In the genomic region with DNA sequence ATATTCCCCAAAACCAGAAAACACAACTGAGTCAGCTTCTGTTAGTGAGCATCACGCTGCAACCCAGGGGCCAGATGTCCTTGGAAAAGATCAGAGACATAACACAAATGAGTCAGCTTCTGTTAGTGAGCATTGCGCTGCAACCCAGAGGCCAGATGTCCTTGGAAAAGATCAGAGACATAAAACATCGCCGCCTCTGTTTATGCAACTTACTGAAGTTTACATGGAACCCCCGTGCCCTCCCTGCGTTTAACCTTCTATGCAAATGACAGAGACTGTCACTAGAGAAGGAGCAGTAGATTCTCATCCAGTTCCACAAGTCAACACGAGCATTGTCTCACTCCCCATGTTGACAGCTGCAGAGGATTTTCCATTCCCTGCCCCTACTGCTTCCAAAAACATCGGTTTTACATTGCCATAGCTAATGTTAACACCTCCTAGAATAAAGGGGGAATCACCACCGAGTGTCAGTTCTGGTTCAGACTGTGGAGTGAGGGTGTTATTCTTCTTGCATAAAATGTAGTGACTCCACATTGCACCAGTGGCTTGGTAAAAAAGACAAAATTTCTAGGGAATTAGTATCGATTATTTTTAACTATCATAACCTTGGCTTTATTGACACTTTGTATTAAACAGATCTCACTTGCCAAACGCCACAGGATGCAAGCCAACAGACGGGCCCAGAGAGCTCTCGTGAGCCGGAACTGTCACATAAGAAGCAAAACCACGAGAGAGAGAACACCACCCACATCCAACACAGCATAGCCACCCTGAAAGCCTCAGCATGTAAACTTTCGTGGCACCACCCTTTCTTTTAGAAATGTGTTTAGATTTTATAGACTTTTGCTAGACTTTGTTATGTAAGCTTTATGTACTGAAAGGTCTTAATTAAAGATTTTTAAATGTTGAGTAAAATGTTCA, we compare ENCODE assay signal across 1 cellular context.
A peak's percentile ranks its signal among the peaks of the same experiment; 100 is the strongest.
TF ChIP-seq lines count a peak whose summit lies in the region.

No MANE protein-coding gene starts in this region.

TF ChIP-seq in HepG2, 621 proteins besides CTCF, POLR2A, EP300 and RAD21 (continued from another document and continues in another):
- peak; percentile 71 for TF ChIP-seq MYC (CRISPR knock-in tag; IDR thresholded peaks at IDR 0.05; ENCODE audit: borderline replicate concordance)
- TF ChIP-seq, protein P1, sequence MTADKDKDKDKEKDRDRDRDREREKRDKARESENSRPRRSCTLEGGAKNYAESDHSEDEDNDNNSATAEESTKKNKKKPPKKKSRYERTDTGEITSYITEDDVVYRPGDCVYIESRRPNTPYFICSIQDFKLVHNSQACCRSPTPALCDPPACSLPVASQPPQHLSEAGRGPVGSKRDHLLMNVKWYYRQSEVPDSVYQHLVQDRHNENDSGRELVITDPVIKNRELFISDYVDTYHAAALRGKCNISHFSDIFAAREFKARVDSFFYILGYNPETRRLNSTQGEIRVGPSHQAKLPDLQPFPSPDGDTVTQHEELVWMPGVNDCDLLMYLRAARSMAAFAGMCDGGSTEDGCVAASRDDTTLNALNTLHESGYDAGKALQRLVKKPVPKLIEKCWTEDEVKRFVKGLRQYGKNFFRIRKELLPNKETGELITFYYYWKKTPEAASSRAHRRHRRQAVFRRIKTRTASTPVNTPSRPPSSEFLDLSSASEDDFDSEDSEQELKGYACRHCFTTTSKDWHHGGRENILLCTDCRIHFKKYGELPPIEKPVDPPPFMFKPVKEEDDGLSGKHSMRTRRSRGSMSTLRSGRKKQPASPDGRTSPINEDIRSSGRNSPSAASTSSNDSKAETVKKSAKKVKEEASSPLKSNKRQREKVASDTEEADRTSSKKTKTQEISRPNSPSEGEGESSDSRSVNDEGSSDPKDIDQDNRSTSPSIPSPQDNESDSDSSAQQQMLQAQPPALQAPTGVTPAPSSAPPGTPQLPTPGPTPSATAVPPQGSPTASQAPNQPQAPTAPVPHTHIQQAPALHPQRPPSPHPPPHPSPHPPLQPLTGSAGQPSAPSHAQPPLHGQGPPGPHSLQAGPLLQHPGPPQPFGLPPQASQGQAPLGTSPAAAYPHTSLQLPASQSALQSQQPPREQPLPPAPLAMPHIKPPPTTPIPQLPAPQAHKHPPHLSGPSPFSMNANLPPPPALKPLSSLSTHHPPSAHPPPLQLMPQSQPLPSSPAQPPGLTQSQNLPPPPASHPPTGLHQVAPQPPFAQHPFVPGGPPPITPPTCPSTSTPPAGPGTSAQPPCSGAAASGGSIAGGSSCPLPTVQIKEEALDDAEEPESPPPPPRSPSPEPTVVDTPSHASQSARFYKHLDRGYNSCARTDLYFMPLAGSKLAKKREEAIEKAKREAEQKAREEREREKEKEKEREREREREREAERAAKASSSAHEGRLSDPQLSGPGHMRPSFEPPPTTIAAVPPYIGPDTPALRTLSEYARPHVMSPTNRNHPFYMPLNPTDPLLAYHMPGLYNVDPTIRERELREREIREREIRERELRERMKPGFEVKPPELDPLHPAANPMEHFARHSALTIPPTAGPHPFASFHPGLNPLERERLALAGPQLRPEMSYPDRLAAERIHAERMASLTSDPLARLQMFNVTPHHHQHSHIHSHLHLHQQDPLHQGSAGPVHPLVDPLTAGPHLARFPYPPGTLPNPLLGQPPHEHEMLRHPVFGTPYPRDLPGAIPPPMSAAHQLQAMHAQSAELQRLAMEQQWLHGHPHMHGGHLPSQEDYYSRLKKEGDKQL (CRISPR knock-in tag; IDR thresholded peaks at IDR 0.05; ENCODE audit: low read depth): peak; percentile 95
- no peak for TF ChIP-seq CBX2 (IDR thresholded peaks at IDR 0.05; ENCODE audit: low read depth, low read length)
- peak; percentile 59; the same call in 1 of the 2 replicates for TF ChIP-seq CBX2 (CRISPR knock-in tag; IDR thresholded peaks at IDR 0.05; ENCODE audit: low read depth)
- TF ChIP-seq ESRRA (CRISPR knock-in tag; IDR thresholded peaks at IDR 0.05; ENCODE audit: low read depth): peak; percentile 81; the same call in 1 of the 2 replicates
- peak; percentile 91 for TF ChIP-seq MXD4 (CRISPR knock-in tag; IDR thresholded peaks at IDR 0.05)
- no peak for TF ChIP-seq ZNF562 (CRISPR knock-in tag; IDR thresholded peaks at IDR 0.05; ENCODE audit: borderline replicate concordance)
- TF ChIP-seq DR1 (CRISPR knock-in tag; IDR thresholded peaks at IDR 0.05): no peak; the same call in 1 of the 2 replicates
- TF ChIP-seq, protein P2, sequence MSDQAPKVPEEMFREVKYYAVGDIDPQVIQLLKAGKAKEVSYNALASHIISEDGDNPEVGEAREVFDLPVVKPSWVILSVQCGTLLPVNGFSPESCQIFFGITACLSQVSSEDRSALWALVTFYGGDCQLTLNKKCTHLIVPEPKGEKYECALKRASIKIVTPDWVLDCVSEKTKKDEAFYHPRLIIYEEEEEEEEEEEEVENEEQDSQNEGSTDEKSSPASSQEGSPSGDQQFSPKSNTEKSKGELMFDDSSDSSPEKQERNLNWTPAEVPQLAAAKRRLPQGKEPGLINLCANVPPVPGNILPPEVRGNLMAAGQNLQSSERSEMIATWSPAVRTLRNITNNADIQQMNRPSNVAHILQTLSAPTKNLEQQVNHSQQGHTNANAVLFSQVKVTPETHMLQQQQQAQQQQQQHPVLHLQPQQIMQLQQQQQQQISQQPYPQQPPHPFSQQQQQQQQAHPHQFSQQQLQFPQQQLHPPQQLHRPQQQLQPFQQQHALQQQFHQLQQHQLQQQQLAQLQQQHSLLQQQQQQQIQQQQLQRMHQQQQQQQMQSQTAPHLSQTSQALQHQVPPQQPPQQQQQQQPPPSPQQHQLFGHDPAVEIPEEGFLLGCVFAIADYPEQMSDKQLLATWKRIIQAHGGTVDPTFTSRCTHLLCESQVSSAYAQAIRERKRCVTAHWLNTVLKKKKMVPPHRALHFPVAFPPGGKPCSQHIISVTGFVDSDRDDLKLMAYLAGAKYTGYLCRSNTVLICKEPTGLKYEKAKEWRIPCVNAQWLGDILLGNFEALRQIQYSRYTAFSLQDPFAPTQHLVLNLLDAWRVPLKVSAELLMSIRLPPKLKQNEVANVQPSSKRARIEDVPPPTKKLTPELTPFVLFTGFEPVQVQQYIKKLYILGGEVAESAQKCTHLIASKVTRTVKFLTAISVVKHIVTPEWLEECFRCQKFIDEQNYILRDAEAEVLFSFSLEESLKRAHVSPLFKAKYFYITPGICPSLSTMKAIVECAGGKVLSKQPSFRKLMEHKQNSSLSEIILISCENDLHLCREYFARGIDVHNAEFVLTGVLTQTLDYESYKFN (CRISPR knock-in tag; conservative IDR thresholded peaks at IDR 0.05): peak; percentile 98
- TF ChIP-seq ZNF703 (CRISPR knock-in tag; IDR thresholded peaks at IDR 0.05; ENCODE audit: borderline replicate concordance): peak; percentile 78; the same call in 1 of the 2 replicates
- no peak for TF ChIP-seq ATAD3A (CRISPR knock-in tag; IDR thresholded peaks at IDR 0.05)
- TF ChIP-seq ZNF569 (CRISPR knock-in tag; IDR thresholded peaks at IDR 0.05; ENCODE audit: borderline replicate concordance): no peak
- peak; percentile 86 for TF ChIP-seq TRIM24 (CRISPR knock-in tag; IDR thresholded peaks at IDR 0.05)
- TF ChIP-seq SKI (IDR thresholded peaks at IDR 0.05; ENCODE audit: partially characterized antibody): peak; percentile 93
- TF ChIP-seq ZNF30 (CRISPR knock-in tag; IDR thresholded peaks at IDR 0.05): no peak
- peak; percentile 94 for TF ChIP-seq ZNF350 (CRISPR knock-in tag; IDR thresholded peaks at IDR 0.05; ENCODE audit: borderline replicate concordance, low read depth)
- no peak for TF ChIP-seq KLF6 (CRISPR knock-in tag; IDR thresholded peaks at IDR 0.05)
- no peak; the same call in 1 of the 2 replicates for TF ChIP-seq MTA1 (CRISPR knock-in tag; IDR thresholded peaks at IDR 0.05; ENCODE audit: borderline replicate concordance)
- TF ChIP-seq, protein P3, sequence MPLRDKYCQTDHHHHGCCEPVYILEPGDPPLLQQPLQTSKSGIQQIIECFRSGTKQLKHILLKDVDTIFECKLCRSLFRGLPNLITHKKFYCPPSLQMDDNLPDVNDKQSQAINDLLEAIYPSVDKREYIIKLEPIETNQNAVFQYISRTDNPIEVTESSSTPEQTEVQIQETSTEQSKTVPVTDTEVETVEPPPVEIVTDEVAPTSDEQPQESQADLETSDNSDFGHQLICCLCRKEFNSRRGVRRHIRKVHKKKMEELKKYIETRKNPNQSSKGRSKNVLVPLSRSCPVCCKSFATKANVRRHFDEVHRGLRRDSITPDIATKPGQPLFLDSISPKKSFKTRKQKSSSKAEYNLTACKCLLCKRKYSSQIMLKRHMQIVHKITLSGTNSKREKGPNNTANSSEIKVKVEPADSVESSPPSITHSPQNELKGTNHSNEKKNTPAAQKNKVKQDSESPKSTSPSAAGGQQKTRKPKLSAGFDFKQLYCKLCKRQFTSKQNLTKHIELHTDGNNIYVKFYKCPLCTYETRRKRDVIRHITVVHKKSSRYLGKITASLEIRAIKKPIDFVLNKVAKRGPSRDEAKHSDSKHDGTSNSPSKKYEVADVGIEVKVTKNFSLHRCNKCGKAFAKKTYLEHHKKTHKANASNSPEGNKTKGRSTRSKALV (CRISPR knock-in tag; IDR thresholded peaks at IDR 0.05): peak; percentile 91
- TF ChIP-seq ZNF546 (CRISPR knock-in tag; conservative IDR thresholded peaks at IDR 0.05): no peak
- TF ChIP-seq, protein P4, sequence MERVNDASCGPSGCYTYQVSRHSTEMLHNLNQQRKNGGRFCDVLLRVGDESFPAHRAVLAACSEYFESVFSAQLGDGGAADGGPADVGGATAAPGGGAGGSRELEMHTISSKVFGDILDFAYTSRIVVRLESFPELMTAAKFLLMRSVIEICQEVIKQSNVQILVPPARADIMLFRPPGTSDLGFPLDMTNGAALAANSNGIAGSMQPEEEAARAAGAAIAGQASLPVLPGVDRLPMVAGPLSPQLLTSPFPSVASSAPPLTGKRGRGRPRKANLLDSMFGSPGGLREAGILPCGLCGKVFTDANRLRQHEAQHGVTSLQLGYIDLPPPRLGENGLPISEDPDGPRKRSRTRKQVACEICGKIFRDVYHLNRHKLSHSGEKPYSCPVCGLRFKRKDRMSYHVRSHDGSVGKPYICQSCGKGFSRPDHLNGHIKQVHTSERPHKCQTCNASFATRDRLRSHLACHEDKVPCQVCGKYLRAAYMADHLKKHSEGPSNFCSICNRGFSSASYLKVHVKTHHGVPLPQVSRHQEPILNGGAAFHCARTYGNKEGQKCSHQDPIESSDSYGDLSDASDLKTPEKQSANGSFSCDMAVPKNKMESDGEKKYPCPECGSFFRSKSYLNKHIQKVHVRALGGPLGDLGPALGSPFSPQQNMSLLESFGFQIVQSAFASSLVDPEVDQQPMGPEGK (CRISPR knock-in tag; IDR thresholded peaks at IDR 0.05): peak; percentile 96
- TF ChIP-seq CHCHD3 (CRISPR knock-in tag; IDR thresholded peaks at IDR 0.05): no peak
- no peak for TF ChIP-seq POLR2AphosphoS2 (IDR thresholded peaks at IDR 0.05; ENCODE audit: low read depth, low read length)
- peak; percentile 97 for TF ChIP-seq KDM6A (CRISPR knock-in tag; IDR thresholded peaks at IDR 0.05; ENCODE audit: low read depth)
- TF ChIP-seq, protein P5, sequence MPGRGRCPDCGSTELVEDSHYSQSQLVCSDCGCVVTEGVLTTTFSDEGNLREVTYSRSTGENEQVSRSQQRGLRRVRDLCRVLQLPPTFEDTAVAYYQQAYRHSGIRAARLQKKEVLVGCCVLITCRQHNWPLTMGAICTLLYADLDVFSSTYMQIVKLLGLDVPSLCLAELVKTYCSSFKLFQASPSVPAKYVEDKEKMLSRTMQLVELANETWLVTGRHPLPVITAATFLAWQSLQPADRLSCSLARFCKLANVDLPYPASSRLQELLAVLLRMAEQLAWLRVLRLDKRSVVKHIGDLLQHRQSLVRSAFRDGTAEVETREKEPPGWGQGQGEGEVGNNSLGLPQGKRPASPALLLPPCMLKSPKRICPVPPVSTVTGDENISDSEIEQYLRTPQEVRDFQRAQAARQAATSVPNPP (CRISPR knock-in tag; IDR thresholded peaks at IDR 0.05): no peak
- no peak for TF ChIP-seq ZFP41 (CRISPR knock-in tag; IDR thresholded peaks at IDR 0.05; ENCODE audit: borderline replicate concordance)
- peak; percentile 83 for TF ChIP-seq ZNF614 (CRISPR knock-in tag; IDR thresholded peaks at IDR 0.05; ENCODE audit: borderline replicate concordance)
- TF ChIP-seq, protein P6, sequence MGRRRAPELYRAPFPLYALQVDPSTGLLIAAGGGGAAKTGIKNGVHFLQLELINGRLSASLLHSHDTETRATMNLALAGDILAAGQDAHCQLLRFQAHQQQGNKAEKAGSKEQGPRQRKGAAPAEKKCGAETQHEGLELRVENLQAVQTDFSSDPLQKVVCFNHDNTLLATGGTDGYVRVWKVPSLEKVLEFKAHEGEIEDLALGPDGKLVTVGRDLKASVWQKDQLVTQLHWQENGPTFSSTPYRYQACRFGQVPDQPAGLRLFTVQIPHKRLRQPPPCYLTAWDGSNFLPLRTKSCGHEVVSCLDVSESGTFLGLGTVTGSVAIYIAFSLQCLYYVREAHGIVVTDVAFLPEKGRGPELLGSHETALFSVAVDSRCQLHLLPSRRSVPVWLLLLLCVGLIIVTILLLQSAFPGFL (CRISPR knock-in tag; IDR thresholded peaks at IDR 0.05): no peak
- no peak for TF ChIP-seq ZNF713 (CRISPR knock-in tag; IDR thresholded peaks at IDR 0.05)
- TF ChIP-seq, protein P7, sequence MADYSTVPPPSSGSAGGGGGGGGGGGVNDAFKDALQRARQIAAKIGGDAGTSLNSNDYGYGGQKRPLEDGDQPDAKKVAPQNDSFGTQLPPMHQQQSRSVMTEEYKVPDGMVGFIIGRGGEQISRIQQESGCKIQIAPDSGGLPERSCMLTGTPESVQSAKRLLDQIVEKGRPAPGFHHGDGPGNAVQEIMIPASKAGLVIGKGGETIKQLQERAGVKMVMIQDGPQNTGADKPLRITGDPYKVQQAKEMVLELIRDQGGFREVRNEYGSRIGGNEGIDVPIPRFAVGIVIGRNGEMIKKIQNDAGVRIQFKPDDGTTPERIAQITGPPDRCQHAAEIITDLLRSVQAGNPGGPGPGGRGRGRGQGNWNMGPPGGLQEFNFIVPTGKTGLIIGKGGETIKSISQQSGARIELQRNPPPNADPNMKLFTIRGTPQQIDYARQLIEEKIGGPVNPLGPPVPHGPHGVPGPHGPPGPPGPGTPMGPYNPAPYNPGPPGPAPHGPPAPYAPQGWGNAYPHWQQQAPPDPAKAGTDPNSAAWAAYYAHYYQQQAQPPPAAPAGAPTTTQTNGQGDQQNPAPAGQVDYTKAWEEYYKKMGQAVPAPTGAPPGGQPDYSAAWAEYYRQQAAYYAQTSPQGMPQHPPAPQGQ (CRISPR knock-in tag; IDR thresholded peaks at IDR 0.05; ENCODE audit: borderline replicate concordance): no peak
- TF ChIP-seq, protein P8, sequence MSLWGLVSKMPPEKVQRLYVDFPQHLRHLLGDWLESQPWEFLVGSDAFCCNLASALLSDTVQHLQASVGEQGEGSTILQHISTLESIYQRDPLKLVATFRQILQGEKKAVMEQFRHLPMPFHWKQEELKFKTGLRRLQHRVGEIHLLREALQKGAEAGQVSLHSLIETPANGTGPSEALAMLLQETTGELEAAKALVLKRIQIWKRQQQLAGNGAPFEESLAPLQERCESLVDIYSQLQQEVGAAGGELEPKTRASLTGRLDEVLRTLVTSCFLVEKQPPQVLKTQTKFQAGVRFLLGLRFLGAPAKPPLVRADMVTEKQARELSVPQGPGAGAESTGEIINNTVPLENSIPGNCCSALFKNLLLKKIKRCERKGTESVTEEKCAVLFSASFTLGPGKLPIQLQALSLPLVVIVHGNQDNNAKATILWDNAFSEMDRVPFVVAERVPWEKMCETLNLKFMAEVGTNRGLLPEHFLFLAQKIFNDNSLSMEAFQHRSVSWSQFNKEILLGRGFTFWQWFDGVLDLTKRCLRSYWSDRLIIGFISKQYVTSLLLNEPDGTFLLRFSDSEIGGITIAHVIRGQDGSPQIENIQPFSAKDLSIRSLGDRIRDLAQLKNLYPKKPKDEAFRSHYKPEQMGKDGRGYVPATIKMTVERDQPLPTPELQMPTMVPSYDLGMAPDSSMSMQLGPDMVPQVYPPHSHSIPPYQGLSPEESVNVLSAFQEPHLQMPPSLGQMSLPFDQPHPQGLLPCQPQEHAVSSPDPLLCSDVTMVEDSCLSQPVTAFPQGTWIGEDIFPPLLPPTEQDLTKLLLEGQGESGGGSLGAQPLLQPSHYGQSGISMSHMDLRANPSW (CRISPR knock-in tag; IDR thresholded peaks at IDR 0.05; ENCODE audit: borderline replicate concordance): peak; percentile 65; the same call in 1 of the 2 replicates
- TF ChIP-seq PRPF4 (IDR thresholded peaks at IDR 0.05; ENCODE audit: low read depth, low read length, poor library complexity, severe bottlenecking): no peak
- TF ChIP-seq HDAC2 (CRISPR knock-in tag; IDR thresholded peaks at IDR 0.05): peak; percentile 97
- no peak for TF ChIP-seq ZNF678 (CRISPR knock-in tag; IDR thresholded peaks at IDR 0.05)
